ENCODE assay signal across 23 cellular contexts in the genomic region with DNA sequence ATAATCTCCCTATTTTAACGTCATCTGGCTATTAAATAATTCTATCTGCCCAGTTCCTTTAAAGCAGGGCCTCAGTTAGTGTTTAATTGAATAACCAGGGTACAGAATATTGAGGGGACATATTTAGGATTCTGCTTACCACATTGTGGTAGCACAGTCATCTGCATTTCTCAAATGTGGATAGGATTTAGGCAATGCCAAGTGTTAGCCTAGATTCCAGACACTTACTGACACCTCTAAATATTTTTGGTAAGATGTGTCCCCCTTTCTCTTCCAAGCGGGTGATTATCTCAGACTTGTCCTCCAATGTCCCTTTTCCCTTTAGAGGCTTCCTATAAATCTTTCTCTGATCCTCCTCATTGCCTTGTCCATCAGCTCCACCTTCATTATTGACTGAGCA.
DNase-seq lines count a peak whose midpoint lies in the region; ATAC-seq, FAIRE-seq and TF ChIP-seq lines count a peak whose summit lies in the region.
"Had no signal": no experiment of that assay in that cellular context is flagged by ENCODE, and none has a peak within 500 bp of the region (broad histone marks: within the 10 kb centered on the region; RNA-seq: fewer than 3 reads in every experiment).

No MANE protein-coding gene starts in this region.

- peaks cover 7 to 15% of the 10 kb centered on the region in 2 experiments for H3K4me1 Mint-ChIP-seq in H9
- H3K4me1 Mint-ChIP-seq in nephron progenitor cell: peaks cover 10% of the 10 kb centered on the region

- H3K27me3 Mint-ChIP-seq in H9 (ENCODE audit: low read depth): peaks cover 3% of the 10 kb centered on the region; the same call in 1 of the 2 replicates
- no peaks in the 10 kb centered on the region for H3K27me3 Mint-ChIP-seq in nephron progenitor cell (ENCODE audit: low read depth, poor library complexity)

- no peak overlapping the region for H3K23ac ChIP-seq in H9 (ENCODE audit: insufficient read length, low read depth, low read length)
- no peak overlapping the region for H3K23ac ChIP-seq in H1 (ENCODE audit: insufficient read length)

- DNase-seq in AG20443 (ENCODE audit: low spot score) (peak; percentile 13), H9 (no peak), H1 (ENCODE audit: low read depth in 1 of 2, low spot score in 2 of 2) (no peak), nephron progenitor cell (no peak), NK-92 (lab: John Stamatoyannopoulos, UW; ENCODE audit: unreplicated experiment) (no peak)
- DNase-seq in stimulated activated CD4-positive, alpha-beta T cell treated with anti-CD3 and anti-CD28 coated beads, Interleukin-2, amount 100 ng/mL, for 24 hours: no peak
- no peak for DNase-seq in stimulated activated CD4-positive, alpha-beta T cell treated with anti-CD3 and anti-CD28 coated beads, Interleukin-2, amount 100 ng/mL, for 48 hours
- DNase-seq: Calu3, GM23248, HCEC 1CT, Kasumi-1, MV-4-11, NCI-H1105, NCI-H1436 treated with DMSO at 0.1 percent for 48 hours, NCI-H187 treated with DMSO at 0.1 percent for 48 hours, NCI-H446, NCI-H524 treated with DMSO at 0.1 percent for 48 hours, NCI-H774, Right ventricle myocardium superior, RPMI8226 had no signal

- no peak for ATAC-seq in GM21529 (IDR thresholded peaks at IDR 0.05; ENCODE audit: unreplicated experiment)

- H2BK120ac ChIP-seq in H9 (ENCODE audit: low read depth, low read length, poor library complexity, severe bottlenecking) (peak overlapping the region; percentile 36), H1 (replicated peaks; ENCODE audit: low read depth, low read length) (no peak overlapping the region)

- no peak overlapping the region for H4K5ac ChIP-seq in H9 (ENCODE audit: insufficient read length, low read depth, low read length)
- no peak overlapping the region for H4K5ac ChIP-seq in H1 (ENCODE audit: insufficient read length, low read depth, low read length)

- H2BK5ac ChIP-seq in H9 (ENCODE audit: insufficient read length, low read length): no peak overlapping the region
- 0 out of 2 replicates have a peak overlapping the region, but pooled peaks have one; percentile 60 for H2BK5ac ChIP-seq in H1 (ENCODE audit: low read depth, low read length)

- H4K8ac ChIP-seq in H9 (replicated peaks; ENCODE audit: insufficient read length, low read depth, low read length) (no peak overlapping the region), H1 (ENCODE audit: extremely low read depth, insufficient read depth, low read length) (no peak overlapping the region)

- H3K9ac ChIP-seq in H9 (ENCODE audit: extremely low read depth, insufficient read length, low read length) (no peak overlapping the region), H1 (replicated peaks in 1 of 4; ENCODE audit: extremely low read depth in 1 of 4, low read depth in 3 of 4, low read length in 3 of 4) (no peak overlapping the region)
- H3K9ac ChIP-seq: GM23248 had no signal

- no peak overlapping the region for H3K14ac ChIP-seq in H9 (ENCODE audit: insufficient read depth, low read length)
- no peak overlapping the region for H3K14ac ChIP-seq in H1 (ENCODE audit: insufficient read length)

- no peak overlapping the region for H2BK15ac ChIP-seq in H9 (ENCODE audit: low read depth, low read length)
- peak overlapping the region; percentile 88; the same call in 1 of the 2 replicates for H2BK15ac ChIP-seq in H1 (ENCODE audit: low read length)

- WGBS in H9 (ENCODE audit: extremely low coverage, insufficient read length, low lambda C conversion rate): no CpG with 5 or more reads among the region's 2 CpGs
- WGBS in H1 (ENCODE audit: extremely low coverage in 1 of 2, insufficient coverage in 1 of 2, insufficient read length in 1 of 2, insufficient replicate concordance in 2 of 2, low coverage in 1 of 2, low lambda C conversion rate in 2 of 2, missing lambda C conversion rate in 1 of 2), 2 experiments: 88% methylated on average over 2 of the region's 2 CpGs; no CpG with 5 or more reads in 1 of the 2 experiments

- H3K4me2 ChIP-seq in H9 (ENCODE audit: insufficient read depth, insufficient read length, low read length): no peak overlapping the region
- no peak overlapping the region for H3K4me2 ChIP-seq in H1 (ENCODE audit: insufficient read depth in 1 of 2, low read depth in 2 of 2, low read length in 2 of 2)

- H3K36me3 Mint-ChIP-seq in H9 (ENCODE audit: insufficient read depth in 1 of 3, low read depth in 3 of 3): peaks cover 1 to 9% (median 2%) of the 10 kb centered on the region in 3 experiments; a peak in 6 of 7 replicates
- H3K36me3 Mint-ChIP-seq in nephron progenitor cell (ENCODE audit: low read depth): peaks cover 23% of the 10 kb centered on the region

- H2AK5ac ChIP-seq in H9 (ENCODE audit: insufficient read length, low read length) (peak overlapping the region; percentile 65), H1 (ENCODE audit: low read depth, low read length) (no peak overlapping the region)

- CTCF ChIA-PET in H1 (lab: Charles Lee; ENCODE audit: partially characterized antibody): interaction anchor here (1.2 kb wide), 1 partner anchor 13 kb away, joined by 3 read pairs; no protein-coding TSS in a partner anchor

- H2BK20ac ChIP-seq in H9 (ENCODE audit: low read depth, low read length, poor library complexity, severe bottlenecking) (no peak overlapping the region), H1 (ENCODE audit: low read length) (peak overlapping the region; percentile 95; the same call in 1 of the 2 replicates)

- H3K56ac ChIP-seq in H9 (ENCODE audit: insufficient read length, low read depth, low read length) (no peak overlapping the region), H1 (replicated peaks; ENCODE audit: insufficient read length, low read depth, low read length) (no peak overlapping the region)

- H2AFZ ChIP-seq in H9 (ENCODE audit: low read length): no peak overlapping the region
- H2AFZ ChIP-seq in H1 (ENCODE audit: low read length): no peak overlapping the region
- H2AFZ ChIP-seq: GM23248 had no signal

- H3K79me2 ChIP-seq in H9 (ENCODE audit: insufficient read depth, low read length) (no peaks in the 10 kb centered on the region), H1 (ENCODE audit: control insufficient read depth in 1 of 2, insufficient read depth in 2 of 2, low read length in 2 of 2) (no peaks in the 10 kb centered on the region)

- H3K27ac ChIP-seq in H9 (ENCODE audit: insufficient read length, low read depth, low read length): no peak overlapping the region
- H3K27ac ChIP-seq in H1 (ENCODE audit: low read depth, low read length): no peak overlapping the region
- H3K27ac ChIP-seq: GM23248, SJSA1 had no signal

- no peaks in the 10 kb centered on the region for H3K9me3 ChIP-seq in H9 (ENCODE audit: control insufficient read depth, low read depth, low read length)
- H3K9me3 ChIP-seq in H1 (ENCODE audit: insufficient read depth in 2 of 2, low read depth in 1 of 2, low read length in 1 of 2): no peaks in the 10 kb centered on the region
- H3K9me3 ChIP-seq: SJSA1 had no signal

- no peak for TF ChIP-seq RAD21 in H1 (IDR thresholded peaks at IDR 0.05 in 1 of 2, conservative IDR thresholded peaks at IDR 0.05 in 1 of 2; ENCODE audit: low read depth in 2 of 2, low read length in 2 of 2)

- H3K27me3 ChIP-seq in H9 (ENCODE audit: insufficient read depth, low read length) (no peaks in the 10 kb centered on the region), H1 (replicated peaks in 1 of 4; ENCODE audit: control insufficient read depth in 3 of 4, extremely low read depth in 1 of 4, insufficient read depth in 3 of 4, low read length in 3 of 4) (no peaks in the 10 kb centered on the region)
- H3K27me3 ChIP-seq: SJSA1 had no signal

- H4K91ac ChIP-seq in H9 (ENCODE audit: insufficient read length, low read depth, low read length) (no peak overlapping the region), H1 (replicated peaks; ENCODE audit: insufficient read length, low read length) (no peak overlapping the region)

- TF ChIP-seq EP300 in H1 (IDR thresholded peaks at IDR 0.05; ENCODE audit: borderline replicate concordance in 1 of 2, low read depth in 2 of 2, low read length in 2 of 2): no peak

- TF ChIP-seq POLR2A in H1 (IDR thresholded peaks at IDR 0.05; ENCODE audit: control extremely low read depth in 1 of 2, low read depth in 2 of 2, low read length in 2 of 2): no peak

- H3K4me3 Mint-ChIP-seq in H9: no peak overlapping the region; a peak in 1 of 5 replicates
- peak overlapping the region; percentile 4 for H3K4me3 Mint-ChIP-seq in nephron progenitor cell

- H3K4me1 ChIP-seq in H9 (ENCODE audit: insufficient read depth, low read length): no peaks in the 10 kb centered on the region
- no peaks in the 10 kb centered on the region for H3K4me1 ChIP-seq in H1 (replicated peaks in 1 of 4; ENCODE audit: control insufficient read depth in 3 of 4, insufficient read depth in 4 of 4, low read length in 3 of 4)
- H3K4me1 ChIP-seq: SJSA1 had no signal

- FAIRE-seq in H1 (lab: Jason Lieb, UNC): no peak
- FAIRE-seq: GM18507 had no signal

- H3K79me1 ChIP-seq in H9 (ENCODE audit: insufficient read depth, low read depth, low read length, poor library complexity, severe bottlenecking): no peaks in the 10 kb centered on the region
- no peaks in the 10 kb centered on the region for H3K79me1 ChIP-seq in H1 (ENCODE audit: low read depth, low read length)

- no peaks in the 10 kb centered on the region for H4K20me1 ChIP-seq in H9 (ENCODE audit: control insufficient read depth, insufficient read depth, insufficient read length)
- H4K20me1 ChIP-seq in H1 (replicated peaks in 1 of 2; ENCODE audit: control insufficient read depth in 1 of 2, insufficient read depth in 2 of 2, low read length in 2 of 2): no peaks in the 10 kb centered on the region

- H3K4ac ChIP-seq in H9 (ENCODE audit: low read depth, low read length) (no peak overlapping the region), H1 (replicated peaks; ENCODE audit: insufficient read length, low read depth, low read length) (no peak overlapping the region)

- H3K27ac Mint-ChIP-seq in H9: no peak overlapping the region
- no peak overlapping the region for H3K27ac Mint-ChIP-seq in nephron progenitor cell

- H3K23me2 ChIP-seq in H9 (ENCODE audit: insufficient read length, low read depth, low read length, poor library complexity, severe bottlenecking) (no peaks in the 10 kb centered on the region), H1 (ENCODE audit: low read depth, low read length) (no peaks in the 10 kb centered on the region)

- H3K9me3 Mint-ChIP-seq in H9 (peaks cover 0 to 6% of the 10 kb centered on the region in 2 experiments; a peak in 4 of 5 replicates), nephron progenitor cell (peaks cover 27% of the 10 kb centered on the region)

- TF ChIP-seq CTCF in H9 (conservative IDR thresholded peaks at IDR 0.05) (no peak), H1 (IDR thresholded peaks at IDR 0.05; ENCODE audit: control extremely low read depth in 1 of 3, insufficient read depth in 1 of 3, low read depth in 1 of 3, low read length in 3 of 3) (no peak), nephron progenitor cell (IDR thresholded peaks at IDR 0.05) (no peak)

- POLR2A ChIA-PET in H1 (lab: Charles Lee; ENCODE audit: partially characterized antibody): no interaction called here

- H2BK12ac ChIP-seq in H9 (ENCODE audit: insufficient read length, low read depth, low read length) (peak overlapping the region; percentile 73), H1 (ENCODE audit: low read depth, low read length) (peak overlapping the region; percentile 71; the same call in 1 of the 2 replicates)

- peak overlapping the region in 1 of 4 experiments; percentile 11; a peak in 1 of 8 replicates for H3K4me3 ChIP-seq in H1 (ENCODE audit: extremely low read depth in 1 of 4, insufficient read depth in 2 of 4, low read depth in 3 of 4, low read length in 4 of 4)
- H3K4me3 ChIP-seq: GM23248, SJSA1 had no signal

- no peak overlapping the region for H3T11ph ChIP-seq in H9 (ENCODE audit: low read length)

- H3K18ac ChIP-seq in H9 (ENCODE audit: insufficient read length, low read depth, low read length) (no peak overlapping the region), H1 (ENCODE audit: extremely low read depth, low read length) (peak overlapping the region; percentile 71; the same call in 1 of the 2 replicates)

- H3K36me3 ChIP-seq in H1 (ENCODE audit: control insufficient read depth in 2 of 4, insufficient read depth in 4 of 4, low read length in 3 of 4): no peaks in the 10 kb centered on the region
- H3K36me3 ChIP-seq: SJSA1 had no signal
